ENCODE assay signal across 21 cellular contexts in genomic region chr3:178482981-178483380, GRCh38. TPM values are rescaled to one million over a fixed set of nuclear protein-coding genes. Genes with fewer than 3 reads are reported as not detected.
"Had no signal": no experiment of that assay in that cellular context is flagged by ENCODE, and none has a peak within 500 bp of the region (broad histone marks: within the 10 kb centered on the region; RNA-seq: fewer than 3 reads in every experiment).

No MANE protein-coding gene starts in this region.

- H3K27ac ChIP-seq: adrenal gland, body of pancreas, coronary artery, testis had no signal

- H3K36me3 ChIP-seq: adrenal gland had no signal

- H3K9me3 ChIP-seq: adrenal gland, body of pancreas, testis had no signal

- H3K27me3 ChIP-seq: adrenal gland, body of pancreas, testis had no signal

- ATAC-seq: body of pancreas; natural killer cell treated with Interleukin-12 subunit alpha and Interleukin-12 subunit beta and Interleukin-15 and Interleukin-18, amount 100 ng/mL, for 72 hours had no signal

- H3K4me1 ChIP-seq: adrenal gland, body of pancreas, testis had no signal

- DNase-seq: activated B cell treated with CpG ODN at 0.5 μM for 24 hours; activated CD4-positive, alpha-beta T cell treated with anti-CD3 and anti-CD28 coated beads, Interleukin-2, amount 10 ng/mL, durations not matched to agents 7 days and 5 days; activated CD8-positive, alpha-beta memory T cell treated with anti-CD3 and anti-CD28 coated beads for 24 hours; activated naive CD4-positive, alpha-beta T cell treated with anti-CD3 and anti-CD28 coated beads, Interleukin-2, amount 10 ng/mL, durations not matched to agents 7 days and 5 days; activated T-cell treated with anti-CD3 and anti-CD28 coated beads for 4 hours; adrenal gland; body of pancreas; central memory CD4-positive, alpha-beta T cell; effector CD8-positive, alpha-beta T cell; hypothalamus; left cardiac atrium; mammary epithelial cell; occipital lobe; stimulated activated CD4-positive, alpha-beta T cell treated with anti-CD3 and anti-CD28 coated beads, Interleukin-15, amount 100 ng/mL, for 24 hours; stimulated activated CD4-positive, alpha-beta T cell treated with anti-CD3 and anti-CD28 coated beads, Interleukin-4, amount 100 ng/mL, for 24 hours; testis had no signal

- H3K4me3 ChIP-seq: adrenal gland, body of pancreas, coronary artery, testis had no signal

RNA-seq across cellular contexts. Expression of gene KCNMB2, which starts 53.3 kb away (rescaled TPM):
- total RNA-seq: activated B cell treated with CpG ODN at 0.5 μM for 24 hours; activated CD4-positive, alpha-beta T cell treated with anti-CD3 and anti-CD28 coated beads, Interleukin-2, amount 10 ng/mL, durations not matched to agents 7 days and 5 days; activated T-helper 2 cell treated with anti-CD3 and anti-CD28 coated beads, Interferon-gamma antibody, Interleukin-2, Interleukin-4, amounts not matched to agents 10 μg/mL and 5 μg/mL and 100 μg/mL, durations not matched to agents 14 hours and 24 hours and 36 hours; mammary epithelial cell; natural killer cell treated with Interleukin-12 subunit alpha and Interleukin-12 subunit beta and Interleukin-15 and Interleukin-18, amount 100 ng/mL, for 72 hours; T-helper 1 cell treated with Interleukin-12 subunit alpha and Interleukin-12 subunit beta and Interleukin-4 antibody, amounts not matched to agents 30 ng/mL and 1 ng/mL, for 36 hours; testis; ureter had no signal
- polyA plus RNA-seq: mammary epithelial cell had no signal
